21 cellular contexts compared by ENCODE assay signal in the genomic region with DNA sequence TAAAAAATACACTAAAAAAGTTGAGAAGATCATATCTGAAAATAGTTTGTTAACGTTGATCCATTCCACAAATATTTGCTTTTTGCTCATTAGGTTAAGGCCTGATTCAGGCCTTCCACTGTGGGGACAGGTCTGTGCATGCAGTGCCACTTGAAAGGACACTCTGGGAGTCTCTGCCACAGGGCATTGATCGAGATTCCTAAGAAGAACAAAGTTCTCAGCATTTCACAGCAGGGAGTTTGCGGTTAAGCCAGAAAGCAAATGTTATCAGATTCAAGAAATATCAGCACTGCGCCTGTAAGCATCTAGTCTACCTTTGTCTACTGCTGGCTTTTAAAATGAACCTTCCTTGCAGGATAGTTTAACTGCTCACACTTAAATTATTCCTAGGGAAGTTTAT.
A peak's percentile ranks its signal among the peaks of the same experiment; 100 is the strongest.
DNase-seq lines count a peak whose midpoint lies in the region; ATAC-seq, FAIRE-seq and TF ChIP-seq lines count a peak whose summit lies in the region.
"Had no signal": no experiment of that assay in that cellular context is flagged by ENCODE, and none has a peak within 500 bp of the region (broad histone marks: within the 10 kb centered on the region; RNA-seq: fewer than 3 reads in every experiment).

No MANE protein-coding gene starts in this region.

- no peak for TF ChIP-seq RAD21 in GM12878 (IDR thresholded peaks at IDR 0.05; ENCODE audit: insufficient read depth, low read depth, low read length)

- RAD21 ChIA-PET in GM12878 (lab: Charles Lee; ENCODE audit: unreplicated experiment), result interaction anchor here (2.5 kb wide), 1 partner anchor 25 kb away, joined by 10 read pairs; no protein-coding TSS in a partner anchor

- no peak overlapping the region for H4K8ac ChIP-seq in trophoblast cell (ENCODE audit: low read depth, low read length)

- no peaks in the 10 kb centered on the region for H3K9me2 ChIP-seq in MM.1S (replicated peaks; ENCODE audit: insufficient read depth, low read length)

- H2BK120ac ChIP-seq in trophoblast cell (ENCODE audit: insufficient read depth, low read length, poor library complexity), result no peak overlapping the region

- H2AFZ ChIP-seq in MM.1S (ENCODE audit: low read length), result 0 out of 2 replicates have a peak overlapping the region, but pooled peaks have one; percentile 54
- H2AFZ ChIP-seq in GM12878 (ENCODE audit: control insufficient read depth, low read depth, low read length), result no peak overlapping the region
- H2AFZ ChIP-seq in trophoblast cell (ENCODE audit: insufficient read depth, low read length, poor library complexity), result no peak overlapping the region

- H3K36me3 ChIP-seq in MM.1S (replicated peaks; ENCODE audit: insufficient read depth, low read length) (no peaks in the 10 kb centered on the region), GM12878 (ENCODE audit: control insufficient read depth in 2 of 2, insufficient read depth in 2 of 2, low read length in 1 of 2) (no peaks in the 10 kb centered on the region), trophoblast cell (ENCODE audit: control insufficient read depth in 1 of 2, insufficient read depth in 2 of 2, low read length in 2 of 2) (no peaks in the 10 kb centered on the region), Caco-2 (ENCODE audit: control insufficient read depth, insufficient read depth, low read length) (no peaks in the 10 kb centered on the region)
- H3K36me3 ChIP-seq: cardiac muscle cell, esophagus squamous epithelium, HAP-1, neutrophil, SJSA1 had no signal

- H3K4me3 Mint-ChIP-seq in activated T-cell treated with anti-CD3 and anti-CD28 coated beads, Interleukin-2, amount 50 U/mL, for 24 hours, result peak overlapping the region; percentile 65
- H3K4me3 Mint-ChIP-seq in Caco-2 (ENCODE audit: unreplicated experiment), result no peak overlapping the region
- H3K4me3 Mint-ChIP-seq: memory B cell had no signal

- in situ Hi-C loops in GM12878 (cut with MboI), result no loop called here

- SMC1A ChIA-PET in GM12878 (lab: Charles Lee; ENCODE audit: uncharacterized antibody, unreplicated experiment), result interaction anchor here (0.9 to 2.4 kb wide), 2 partner anchors 19 to 34 kb away, joined by 3 to 9 read pairs; no protein-coding TSS in a partner anchor

- no peak overlapping the region for H3K23ac ChIP-seq in trophoblast cell (ENCODE audit: low read length)

- TF ChIP-seq EP300 in GM12878 (IDR thresholded peaks at IDR 0.05; ENCODE audit: borderline replicate concordance in 1 of 2, control insufficient read depth in 1 of 2, low read depth in 2 of 2, low read length in 2 of 2), result no peak

- ATAC-seq in GM12878 (peak; percentile 10; the same call in 1 of the 3 replicates), HG03442 (IDR thresholded peaks at IDR 0.05; ENCODE audit: unreplicated experiment) (no peak)

- H3K27me3 ChIP-seq in MM.1S (replicated peaks; ENCODE audit: insufficient read depth, low read length) (no peaks in the 10 kb centered on the region), GM12878 (replicated peaks in 1 of 2; ENCODE audit: control insufficient read depth in 2 of 2, insufficient read depth in 2 of 2, low read length in 1 of 2) (no peaks in the 10 kb centered on the region), trophoblast cell (ENCODE audit: insufficient read depth, low read length) (no peaks in the 10 kb centered on the region), Caco-2 (replicated peaks; ENCODE audit: control insufficient read depth, insufficient read depth, low read length) (no peaks in the 10 kb centered on the region)
- H3K27me3 ChIP-seq: cardiac muscle cell, esophagus squamous epithelium, neutrophil, SJSA1 had no signal

- no peak for TF ChIP-seq CTCF in MM.1S (IDR thresholded peaks at IDR 0.05; ENCODE audit: low read length)
- TF ChIP-seq CTCF in GM12878 (IDR thresholded peaks at IDR 0.05 in 2 of 3, conservative IDR thresholded peaks at IDR 0.05 in 1 of 3; ENCODE audit: control insufficient read depth in 2 of 3, extremely low read depth in 1 of 3, insufficient read depth in 1 of 3, low read depth in 3 of 3, low read length in 3 of 3), result no peak
- TF ChIP-seq CTCF in Caco-2 (IDR thresholded peaks at IDR 0.05; ENCODE audit: insufficient read depth in 1 of 2, low read depth in 1 of 2, low read length in 1 of 2, severe bottlenecking in 1 of 2, unreplicated experiment in 1 of 2), result no peak

- CTCF ChIA-PET in GM12878 (lab: Yijun Ruan, JAX), result interaction anchor here (1.6 to 2.5 kb wide), 2 partner anchors 34 to 81 kb away, joined by 5 to 12 read pairs; no protein-coding TSS in a partner anchor
- CTCF ChIA-PET in Caco-2 (lab: Charles Lee), result no interaction called here

- no peak for DNase-seq in activated T-cell treated with anti-CD3 and anti-CD28 coated beads, Interleukin-2, amount 50 U/mL, for 24 hours
- no peak for DNase-seq in activated T-cell treated with anti-CD3 and anti-CD28 coated beads for 4 hours
- DNase-seq in MM.1S, result no peak
- DNase-seq in GM12878 (ENCODE audit: low read depth, low spot score), result no peak
- DNase-seq in trophoblast cell, result peak; percentile 30 to 53
- no peak for DNase-seq in Caco-2
- DNase-seq in NCI-H2029 (lab: John Stamatoyannopoulos, UW), result no peak
- DNase-seq: activated naive CD8-positive, alpha-beta T cell treated with anti-CD3 and anti-CD28 coated beads, Interleukin-2, amount 10 ng/mL, durations not matched to agents 7 days and 5 days; esophagus squamous epithelium; NCI-H1694 treated with DMSO at 0.1 percent for 48 hours; NCI-H510A treated with DMSO at 0.1 percent for 48 hours; OCI-M1 had no signal

- intact Hi-C loops in GM12878 (cut with micrococcal nuclease; ENCODE audit: unreplicated experiment) (no loop called here), Caco-2 (cut with micrococcal nuclease; ENCODE audit: unreplicated experiment) (no loop called here)

- H2BK5ac ChIP-seq in trophoblast cell (ENCODE audit: low read depth, low read length, poor library complexity), result no peak overlapping the region

- no peaks in the 10 kb centered on the region for H3K9me3 ChIP-seq in MM.1S (replicated peaks; ENCODE audit: insufficient read depth, low read length)
- H3K9me3 ChIP-seq in GM12878 (replicated peaks; ENCODE audit: control insufficient read depth, insufficient read depth, low read length), result no peaks in the 10 kb centered on the region
- H3K9me3 ChIP-seq in trophoblast cell (ENCODE audit: insufficient read depth, low read depth, low read length), result no peaks in the 10 kb centered on the region
- H3K9me3 ChIP-seq in Caco-2, result no peaks in the 10 kb centered on the region
- H3K9me3 ChIP-seq: esophagus squamous epithelium, HAP-1, neutrophil, SJSA1 had no signal

- H4K12ac ChIP-seq in trophoblast cell (ENCODE audit: low read depth, low read length), result no peak overlapping the region

- H3K79me2 ChIP-seq in MM.1S (ENCODE audit: low read length) (no peaks in the 10 kb centered on the region), GM12878 (ENCODE audit: control insufficient read depth, insufficient read depth, low read length) (no peaks in the 10 kb centered on the region), trophoblast cell (ENCODE audit: control insufficient read depth, insufficient read depth, low read length, poor library complexity) (no peaks in the 10 kb centered on the region)

- H3K27ac ChIP-seq in MM.1S (ENCODE audit: low read length), result no peak overlapping the region
- H3K27ac ChIP-seq in GM12878 (ENCODE audit: control insufficient read depth, insufficient read depth), result no peak overlapping the region
- no peak overlapping the region for H3K27ac ChIP-seq in trophoblast cell (ENCODE audit: low read depth, low read length)
- H3K27ac ChIP-seq: cardiac muscle cell, esophagus squamous epithelium, neutrophil, SJSA1 had no signal

- H3K4me1 ChIP-seq in MM.1S (ENCODE audit: low read length) (no peaks in the 10 kb centered on the region), GM12878 (ENCODE audit: control insufficient read depth, insufficient read depth, low read length) (no peaks in the 10 kb centered on the region), trophoblast cell (ENCODE audit: control insufficient read depth in 1 of 2, insufficient read depth in 2 of 2, low read length in 2 of 2) (peaks cover 0 to 3% of the 10 kb centered on the region in 2 experiments), Caco-2 (peaks cover 14% of the 10 kb centered on the region; the same call in 1 of the 2 replicates)
- H3K4me1 ChIP-seq: esophagus squamous epithelium, HAP-1, SJSA1 had no signal

- H3K27me3 Mint-ChIP-seq in activated T-cell treated with anti-CD3 and anti-CD28 coated beads, Interleukin-2, amount 50 U/mL, for 24 hours, result no peaks in the 10 kb centered on the region
- no peaks in the 10 kb centered on the region for H3K27me3 Mint-ChIP-seq in Caco-2 (ENCODE audit: insufficient read depth, unreplicated experiment)
- H3K27me3 Mint-ChIP-seq: activated naive CD8-positive, alpha-beta T cell treated with anti-CD3 and anti-CD28 coated beads, Interleukin-2, amount 10 ng/mL, durations not matched to agents 7 days and 5 days had no signal

- no peak for FAIRE-seq in GM12878 (lab: Jason Lieb, UNC)
- FAIRE-seq: HTR-8/SVneo, islet of Langerhans, TTC549 had no signal

- H4K20me1 ChIP-seq in MM.1S (ENCODE audit: insufficient read depth, low read length) (no peaks in the 10 kb centered on the region), GM12878 (ENCODE audit: control insufficient read depth, insufficient read depth) (no peaks in the 10 kb centered on the region)

- no peak overlapping the region for H3K14ac ChIP-seq in trophoblast cell (ENCODE audit: low read length)

- no peak overlapping the region for H3K18ac ChIP-seq in trophoblast cell (ENCODE audit: low read length)

- H3K4me2 ChIP-seq in MM.1S (ENCODE audit: low read depth, low read length) (peak overlapping the region; percentile 56; the same call in 1 of the 2 replicates), GM12878 (ENCODE audit: control insufficient read depth, insufficient read depth) (0 out of 2 replicates have a peak overlapping the region, but pooled peaks have one; percentile 5), trophoblast cell (ENCODE audit: low read length) (no peak overlapping the region)

- H3K36me3 Mint-ChIP-seq in activated T-cell treated with anti-CD3 and anti-CD28 coated beads, Interleukin-2, amount 50 U/mL, for 24 hours (ENCODE audit: low read depth), result no peaks in the 10 kb centered on the region
- no peaks in the 10 kb centered on the region for H3K36me3 Mint-ChIP-seq in Caco-2 (ENCODE audit: insufficient read depth, unreplicated experiment)
- H3K36me3 Mint-ChIP-seq: memory B cell had no signal

- no peak for TF ChIP-seq POLR2A in GM12878 (IDR thresholded peaks at IDR 0.05; ENCODE audit: low read depth, low read length)

- BruUV-seq in GM12878 (replicated peaks; lab: Mats Ljungman, UMichigan) (no TSS peak), Caco-2 (replicated peaks; lab: Mats Ljungman, UMichigan) (no TSS peak)

- H4K91ac ChIP-seq in trophoblast cell (ENCODE audit: low read depth, low read length), result no peak overlapping the region

- H3F3A ChIP-seq in MM.1S (ENCODE audit: insufficient read depth, low read length), result no peaks in the 10 kb centered on the region

- no peak overlapping the region; the same call in 1 of the 2 replicates for H3K4me3 ChIP-seq in MM.1S (ENCODE audit: low read length)
- no peak overlapping the region for H3K4me3 ChIP-seq in GM12878
- no peak overlapping the region for H3K4me3 ChIP-seq in trophoblast cell (ENCODE audit: low read depth, low read length)
- no peak overlapping the region for H3K4me3 ChIP-seq in Caco-2 (ENCODE audit: low read depth, low read length)
- H3K4me3 ChIP-seq: cardiac muscle cell, HAP-1, SJSA1 had no signal

- no peak overlapping the region for H3K4ac ChIP-seq in trophoblast cell (ENCODE audit: low read depth, low read length)

- H2AK5ac ChIP-seq in trophoblast cell (ENCODE audit: low read length), result no peak overlapping the region

- peaks cover 2% of the 10 kb centered on the region for H3K79me1 ChIP-seq in trophoblast cell (ENCODE audit: low read length)

- peaks cover 69% of the 10 kb centered on the region for H3K4me1 Mint-ChIP-seq in activated T-cell treated with anti-CD3 and anti-CD28 coated beads, Interleukin-2, amount 50 U/mL, for 24 hours (ENCODE audit: low read depth)
- peaks cover 7% of the 10 kb centered on the region for H3K4me1 Mint-ChIP-seq in Caco-2 (ENCODE audit: low read depth, unreplicated experiment)

- H3K27ac Mint-ChIP-seq in activated T-cell treated with anti-CD3 and anti-CD28 coated beads, Interleukin-2, amount 50 U/mL, for 24 hours, result peak overlapping the region; percentile 74
- H3K27ac Mint-ChIP-seq in Caco-2 (ENCODE audit: unreplicated experiment), result no peak overlapping the region
- H3K27ac Mint-ChIP-seq: memory B cell had no signal

- POLR2A ChIA-PET in GM12878 (lab: Charles Lee) (no interaction called here), Caco-2 (lab: Charles Lee) (no interaction called here)

- no peak overlapping the region for H2BK12ac ChIP-seq in trophoblast cell (ENCODE audit: low read length)

- no peaks in the 10 kb centered on the region for H3K9me3 Mint-ChIP-seq in activated T-cell treated with anti-CD3 and anti-CD28 coated beads, Interleukin-2, amount 50 U/mL, for 24 hours
- no peaks in the 10 kb centered on the region for H3K9me3 Mint-ChIP-seq in Caco-2 (ENCODE audit: unreplicated experiment)
- H3K9me3 Mint-ChIP-seq: activated naive CD8-positive, alpha-beta T cell treated with anti-CD3 and anti-CD28 coated beads, Interleukin-2, amount 10 ng/mL, durations not matched to agents 7 days and 5 days; memory B cell had no signal

- no peak overlapping the region for H3K9ac ChIP-seq in MM.1S (ENCODE audit: low read length)
- no peak overlapping the region for H3K9ac ChIP-seq in GM12878 (ENCODE audit: control insufficient read depth, insufficient read depth, low read length)
- no peak overlapping the region for H3K9ac ChIP-seq in trophoblast cell (ENCODE audit: low read length)

- 51% methylated on average over 4 of the region's 4 CpGs for WGBS in GM12878 (ENCODE audit: insufficient coverage, insufficient replicate concordance, low lambda C conversion rate, missing lambda C conversion rate)
- WGBS in trophoblast cell (ENCODE audit: extremely low coverage, insufficient coverage, insufficient read length), result no CpG with 5 or more reads among the region's 4 CpGs

Comparison
In these comparisons a context has a peak if more than half of its experiments do, and no peak if none do; other contexts are left out.
1. DNase-seq: peak in trophoblast cell (2 of 2); none in activated T-cell treated with anti-CD3 and anti-CD28 coated beads, Interleukin-2, amount 50 U/mL, for 24 hours (single experiment), activated T-cell treated with anti-CD3 and anti-CD28 coated beads for 4 hours (single experiment), MM.1S (single experiment), GM12878 (single experiment), Caco-2 (0 of 2) and NCI-H2029 (single experiment).